1 cellular context compared by ENCODE assay signal in the genomic region with DNA sequence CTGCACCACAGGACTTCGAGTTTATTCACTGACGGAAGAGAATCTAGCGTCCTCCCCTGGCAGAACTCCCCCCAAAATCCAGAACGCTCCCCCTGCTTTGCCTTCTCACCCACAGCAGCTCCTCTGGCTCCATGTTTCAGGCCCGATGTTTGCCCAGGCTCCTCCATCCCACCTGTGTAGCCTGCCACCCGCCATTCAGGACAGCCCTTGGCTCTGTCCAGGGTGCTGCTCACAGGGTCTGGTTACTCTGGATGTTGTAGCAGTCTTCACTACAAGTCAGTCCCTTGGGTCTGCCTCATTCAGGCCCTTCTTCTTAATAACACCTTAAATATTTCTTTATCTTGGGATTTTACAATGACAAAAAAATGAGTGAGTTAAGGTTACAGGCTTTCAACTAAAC.
TF ChIP-seq lines count a peak whose summit lies in the region.

No MANE protein-coding gene starts in this region.

TF ChIP-seq in K562, 482 proteins besides CTCF, POLR2A, EP300 and RAD21 (continued from another document):
- TF ChIP-seq, protein P1, sequence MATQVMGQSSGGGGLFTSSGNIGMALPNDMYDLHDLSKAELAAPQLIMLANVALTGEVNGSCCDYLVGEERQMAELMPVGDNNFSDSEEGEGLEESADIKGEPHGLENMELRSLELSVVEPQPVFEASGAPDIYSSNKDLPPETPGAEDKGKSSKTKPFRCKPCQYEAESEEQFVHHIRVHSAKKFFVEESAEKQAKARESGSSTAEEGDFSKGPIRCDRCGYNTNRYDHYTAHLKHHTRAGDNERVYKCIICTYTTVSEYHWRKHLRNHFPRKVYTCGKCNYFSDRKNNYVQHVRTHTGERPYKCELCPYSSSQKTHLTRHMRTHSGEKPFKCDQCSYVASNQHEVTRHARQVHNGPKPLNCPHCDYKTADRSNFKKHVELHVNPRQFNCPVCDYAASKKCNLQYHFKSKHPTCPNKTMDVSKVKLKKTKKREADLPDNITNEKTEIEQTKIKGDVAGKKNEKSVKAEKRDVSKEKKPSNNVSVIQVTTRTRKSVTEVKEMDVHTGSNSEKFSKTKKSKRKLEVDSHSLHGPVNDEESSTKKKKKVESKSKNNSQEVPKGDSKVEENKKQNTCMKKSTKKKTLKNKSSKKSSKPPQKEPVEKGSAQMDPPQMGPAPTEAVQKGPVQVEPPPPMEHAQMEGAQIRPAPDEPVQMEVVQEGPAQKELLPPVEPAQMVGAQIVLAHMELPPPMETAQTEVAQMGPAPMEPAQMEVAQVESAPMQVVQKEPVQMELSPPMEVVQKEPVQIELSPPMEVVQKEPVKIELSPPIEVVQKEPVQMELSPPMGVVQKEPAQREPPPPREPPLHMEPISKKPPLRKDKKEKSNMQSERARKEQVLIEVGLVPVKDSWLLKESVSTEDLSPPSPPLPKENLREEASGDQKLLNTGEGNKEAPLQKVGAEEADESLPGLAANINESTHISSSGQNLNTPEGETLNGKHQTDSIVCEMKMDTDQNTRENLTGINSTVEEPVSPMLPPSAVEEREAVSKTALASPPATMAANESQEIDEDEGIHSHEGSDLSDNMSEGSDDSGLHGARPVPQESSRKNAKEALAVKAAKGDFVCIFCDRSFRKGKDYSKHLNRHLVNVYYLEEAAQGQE (CRISPR knock-in tag; IDR thresholded peaks at IDR 0.05; ENCODE audit: low read depth), result peak; percentile 77; the same call in 1 of the 2 replicates
- TF ChIP-seq, protein P2, sequence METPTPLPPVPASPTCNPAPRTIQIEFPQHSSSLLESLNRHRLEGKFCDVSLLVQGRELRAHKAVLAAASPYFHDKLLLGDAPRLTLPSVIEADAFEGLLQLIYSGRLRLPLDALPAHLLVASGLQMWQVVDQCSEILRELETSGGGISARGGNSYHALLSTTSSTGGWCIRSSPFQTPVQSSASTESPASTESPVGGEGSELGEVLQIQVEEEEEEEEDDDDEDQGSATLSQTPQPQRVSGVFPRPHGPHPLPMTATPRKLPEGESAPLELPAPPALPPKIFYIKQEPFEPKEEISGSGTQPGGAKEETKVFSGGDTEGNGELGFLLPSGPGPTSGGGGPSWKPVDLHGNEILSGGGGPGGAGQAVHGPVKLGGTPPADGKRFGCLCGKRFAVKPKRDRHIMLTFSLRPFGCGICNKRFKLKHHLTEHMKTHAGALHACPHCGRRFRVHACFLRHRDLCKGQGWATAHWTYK (CRISPR knock-in tag; IDR thresholded peaks at IDR 0.05), result no peak
- TF ChIP-seq ZNF785 (CRISPR knock-in tag; IDR thresholded peaks at IDR 0.05), result no peak
- no peak for TF ChIP-seq SMC3 (conservative IDR thresholded peaks at IDR 0.05; ENCODE audit: insufficient read depth, low read depth, low read length)
- TF ChIP-seq HCFC1 (IDR thresholded peaks at IDR 0.05; ENCODE audit: low read depth, low read length), result no peak
- 0 out of 2 replicates have a peak, but pooled peaks have one; percentile 63 for TF ChIP-seq MIER1 (IDR thresholded peaks at IDR 0.05; ENCODE audit: low read depth)
- TF ChIP-seq, protein P3, sequence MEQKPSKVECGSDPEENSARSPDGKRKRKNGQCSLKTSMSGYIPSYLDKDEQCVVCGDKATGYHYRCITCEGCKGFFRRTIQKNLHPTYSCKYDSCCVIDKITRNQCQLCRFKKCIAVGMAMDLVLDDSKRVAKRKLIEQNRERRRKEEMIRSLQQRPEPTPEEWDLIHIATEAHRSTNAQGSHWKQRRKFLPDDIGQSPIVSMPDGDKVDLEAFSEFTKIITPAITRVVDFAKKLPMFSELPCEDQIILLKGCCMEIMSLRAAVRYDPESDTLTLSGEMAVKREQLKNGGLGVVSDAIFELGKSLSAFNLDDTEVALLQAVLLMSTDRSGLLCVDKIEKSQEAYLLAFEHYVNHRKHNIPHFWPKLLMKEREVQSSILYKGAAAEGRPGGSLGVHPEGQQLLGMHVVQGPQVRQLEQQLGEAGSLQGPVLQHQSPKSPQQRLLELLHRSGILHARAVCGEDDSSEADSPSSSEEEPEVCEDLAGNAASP (IDR thresholded peaks at IDR 0.05), result no peak
